In genomic region chr7:35729061-35729783, GRCh38 we compare ENCODE assay signal across 9 cellular contexts. TPM values are rescaled to one million over a fixed set of nuclear protein-coding genes. Genes with fewer than 3 reads are reported as not detected.
A peak's percentile ranks its signal among the peaks of the same experiment; 100 is the strongest.
DNase-seq lines count a peak whose midpoint lies in the region; ATAC-seq, FAIRE-seq and TF ChIP-seq lines count a peak whose summit lies in the region.
"Had no signal": no experiment of that assay in that cellular context is flagged by ENCODE, and none has a peak within 500 bp of the region (broad histone marks: within the 10 kb centered on the region; RNA-seq: fewer than 3 reads in every experiment).

No MANE protein-coding gene starts in this region.

- H3K27ac ChIP-seq in kidney (ENCODE audit: low read depth in 2 of 2, low read length in 2 of 2), result no peak overlapping the region

- POLR2A ChIA-PET in WTC11 (lab: Charles Lee), result no interaction called here

- H3K9me3 Mint-ChIP-seq in activated T-helper 2 cell treated with anti-CD3 and anti-CD28 coated beads, Interferon-gamma antibody, Interleukin-2, Interleukin-4, amounts not matched to agents 10 μg/mL and 5 μg/mL and 100 μg/mL, durations not matched to agents 14 hours and 24 hours and 36 hours, result no peaks in the 10 kb centered on the region
- H3K9me3 Mint-ChIP-seq in WTC11 (0 out of 2 replicates have a peak, but pooled peaks cover 3% of the 10 kb centered on the region), progenitor cell of endocrine pancreas (ENCODE audit: low read depth) (no peaks in the 10 kb centered on the region)

- H3K4me3 Mint-ChIP-seq in activated T-helper 2 cell treated with anti-CD3 and anti-CD28 coated beads, Interferon-gamma antibody, Interleukin-2, Interleukin-4, amounts not matched to agents 10 μg/mL and 5 μg/mL and 100 μg/mL, durations not matched to agents 14 hours and 24 hours and 36 hours (ENCODE audit: low read depth), result peak overlapping the region; percentile 3
- H3K4me3 Mint-ChIP-seq in WTC11, result no peak overlapping the region
- no peak overlapping the region for H3K4me3 Mint-ChIP-seq in progenitor cell of endocrine pancreas (ENCODE audit: low read depth)

- H3K36me3 Mint-ChIP-seq in activated T-helper 2 cell treated with anti-CD3 and anti-CD28 coated beads, Interferon-gamma antibody, Interleukin-2, Interleukin-4, amounts not matched to agents 10 μg/mL and 5 μg/mL and 100 μg/mL, durations not matched to agents 14 hours and 24 hours and 36 hours (ENCODE audit: low read depth), result no peaks in the 10 kb centered on the region
- H3K36me3 Mint-ChIP-seq in WTC11 (no peaks in the 10 kb centered on the region), progenitor cell of endocrine pancreas (ENCODE audit: insufficient read depth) (no peaks in the 10 kb centered on the region)

- intact Hi-C loops in activated T-helper 2 cell treated with anti-CD3 and anti-CD28 coated beads, Interferon-gamma antibody, Interleukin-2, Interleukin-4, amounts not matched to agents 10 μg/mL and 5 μg/mL and 100 μg/mL, durations not matched to agents 14 hours and 24 hours and 36 hours (cut with micrococcal nuclease), result loop anchor here (1.0 to 10.0 kb wide), 3 partner anchors 20 to 386 kb away; no protein-coding TSS in a partner anchor
- intact Hi-C loops in kidney (cut with DNase I), result no loop called here

- H3K27me3 Mint-ChIP-seq in activated T-helper 2 cell treated with anti-CD3 and anti-CD28 coated beads, Interferon-gamma antibody, Interleukin-2, Interleukin-4, amounts not matched to agents 10 μg/mL and 5 μg/mL and 100 μg/mL, durations not matched to agents 14 hours and 24 hours and 36 hours (ENCODE audit: low read depth), result peaks cover 15% of the 10 kb centered on the region
- H3K27me3 Mint-ChIP-seq in WTC11 (ENCODE audit: low read depth) (peaks cover 3% of the 10 kb centered on the region; the same call in 1 of the 2 replicates), progenitor cell of endocrine pancreas (no peaks in the 10 kb centered on the region)

- H3K4me1 ChIP-seq in kidney (ENCODE audit: control insufficient read depth in 1 of 2, insufficient read depth in 1 of 2, low read depth in 1 of 2, low read length in 2 of 2), result peaks cover 0 to 3% of the 10 kb centered on the region in 2 donors

- ATAC-seq in GM19467 (IDR thresholded peaks at IDR 0.05; ENCODE audit: unreplicated experiment) (peak; percentile 52), HG03520 (IDR thresholded peaks at IDR 0.05; ENCODE audit: unreplicated experiment) (peak; percentile 40), WTC11 (no peak)

- CTCF ChIA-PET in WTC11 (lab: Charles Lee), result no interaction called here

- no peaks in the 10 kb centered on the region for H3K36me3 ChIP-seq in kidney (ENCODE audit: control insufficient read depth in 1 of 2, insufficient read depth in 2 of 2, low read length in 2 of 2)

- H3K4me3 ChIP-seq in GM12864 (ENCODE audit: low read depth, low read length) (peak overlapping the region; percentile 41), kidney (ENCODE audit: low read length in 2 of 2) (no peak overlapping the region)

- DNase-seq in GM12864 (ENCODE audit: low read depth) (peak; percentile 95), WTC11 (ENCODE audit: low spot score) (no peak), kidney (no peak), progenitor cell of endocrine pancreas (ENCODE audit: low spot score, unreplicated experiment) (no peak)
- DNase-seq in activated T-helper 2 cell treated with anti-CD3 and anti-CD28 coated beads, Interferon-gamma antibody, Interleukin-2, Interleukin-4, amounts not matched to agents 10 μg/mL and 5 μg/mL and 100 μg/mL, durations not matched to agents 14 hours and 24 hours and 36 hours (ENCODE audit: low spot score), result no peak
- DNase-seq in stimulated activated CD4-positive, alpha-beta T cell treated with anti-CD3 and anti-CD28 coated beads, Interleukin-4, amount 100 ng/mL, for 48 hours (ENCODE audit: low read depth in 2 of 2), result peak; percentile 13 to 15

- H3K27ac Mint-ChIP-seq in activated T-helper 2 cell treated with anti-CD3 and anti-CD28 coated beads, Interferon-gamma antibody, Interleukin-2, Interleukin-4, amounts not matched to agents 10 μg/mL and 5 μg/mL and 100 μg/mL, durations not matched to agents 14 hours and 24 hours and 36 hours, result peak overlapping the region; percentile 47
- H3K27ac Mint-ChIP-seq in WTC11 (no peak overlapping the region), progenitor cell of endocrine pancreas (no peak overlapping the region)

- TF ChIP-seq CTCF in GM12864 (IDR thresholded peaks at IDR 0.05; ENCODE audit: low read depth, low read length, missing control alignments) (no peak), WTC11 (IDR thresholded peaks at IDR 0.05) (no peak), kidney (IDR thresholded peaks at IDR 0.05; ENCODE audit: borderline replicate concordance, extremely low read depth, insufficient read depth) (no peak), progenitor cell of endocrine pancreas (IDR thresholded peaks at IDR 0.05; ENCODE audit: unreplicated experiment) (no peak)

- H3K9ac ChIP-seq in kidney (ENCODE audit: low read length in 2 of 2), result no peak overlapping the region

- no peak for FAIRE-seq in kidney (lab: Jason Lieb, UNC)
- FAIRE-seq: colon had no signal

- peaks cover 45% of the 10 kb centered on the region for H3K4me1 Mint-ChIP-seq in activated T-helper 2 cell treated with anti-CD3 and anti-CD28 coated beads, Interferon-gamma antibody, Interleukin-2, Interleukin-4, amounts not matched to agents 10 μg/mL and 5 μg/mL and 100 μg/mL, durations not matched to agents 14 hours and 24 hours and 36 hours (ENCODE audit: low read depth)
- H3K4me1 Mint-ChIP-seq in WTC11, result peaks cover 6% of the 10 kb centered on the region
- H3K4me1 Mint-ChIP-seq in progenitor cell of endocrine pancreas (ENCODE audit: low read depth), result peaks cover 10% of the 10 kb centered on the region

- no peaks in the 10 kb centered on the region for H3K9me3 ChIP-seq in kidney (ENCODE audit: control insufficient read depth in 1 of 2, low read length in 2 of 2)

TF ChIP-seq in WTC11, 78 proteins besides CTCF, POLR2A, EP300 and RAD21:
- TF ChIP-seq, protein P1, sequence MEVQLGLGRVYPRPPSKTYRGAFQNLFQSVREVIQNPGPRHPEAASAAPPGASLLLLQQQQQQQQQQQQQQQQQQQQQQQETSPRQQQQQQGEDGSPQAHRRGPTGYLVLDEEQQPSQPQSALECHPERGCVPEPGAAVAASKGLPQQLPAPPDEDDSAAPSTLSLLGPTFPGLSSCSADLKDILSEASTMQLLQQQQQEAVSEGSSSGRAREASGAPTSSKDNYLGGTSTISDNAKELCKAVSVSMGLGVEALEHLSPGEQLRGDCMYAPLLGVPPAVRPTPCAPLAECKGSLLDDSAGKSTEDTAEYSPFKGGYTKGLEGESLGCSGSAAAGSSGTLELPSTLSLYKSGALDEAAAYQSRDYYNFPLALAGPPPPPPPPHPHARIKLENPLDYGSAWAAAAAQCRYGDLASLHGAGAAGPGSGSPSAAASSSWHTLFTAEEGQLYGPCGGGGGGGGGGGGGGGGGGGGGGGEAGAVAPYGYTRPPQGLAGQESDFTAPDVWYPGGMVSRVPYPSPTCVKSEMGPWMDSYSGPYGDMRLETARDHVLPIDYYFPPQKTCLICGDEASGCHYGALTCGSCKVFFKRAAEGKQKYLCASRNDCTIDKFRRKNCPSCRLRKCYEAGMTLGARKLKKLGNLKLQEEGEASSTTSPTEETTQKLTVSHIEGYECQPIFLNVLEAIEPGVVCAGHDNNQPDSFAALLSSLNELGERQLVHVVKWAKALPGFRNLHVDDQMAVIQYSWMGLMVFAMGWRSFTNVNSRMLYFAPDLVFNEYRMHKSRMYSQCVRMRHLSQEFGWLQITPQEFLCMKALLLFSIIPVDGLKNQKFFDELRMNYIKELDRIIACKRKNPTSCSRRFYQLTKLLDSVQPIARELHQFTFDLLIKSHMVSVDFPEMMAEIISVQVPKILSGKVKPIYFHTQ (CRISPR knock-in tag; IDR thresholded peaks at IDR 0.05), result no peak
- no peak for TF ChIP-seq CBFB (CRISPR knock-in tag; IDR thresholded peaks at IDR 0.05; ENCODE audit: low read depth)
- TF ChIP-seq GTF2I (CRISPR knock-in tag; conservative IDR thresholded peaks at IDR 0.05), result no peak
- no peak for TF ChIP-seq ATF3 (CRISPR knock-in tag; conservative IDR thresholded peaks at IDR 0.05)
- no peak for TF ChIP-seq PREB (CRISPR knock-in tag; IDR thresholded peaks at IDR 0.05; ENCODE audit: borderline replicate concordance)
TF ChIP-seq in WTC11: peak in this region for 0.

RNA-seq across cellular contexts. Expression of gene HERPUD2, which starts 34.3 kb away (rescaled TPM):
- total RNA-seq in activated T-helper 2 cell treated with anti-CD3 and anti-CD28 coated beads, Interferon-gamma antibody, Interleukin-2, Interleukin-4, amounts not matched to agents 10 μg/mL and 5 μg/mL and 100 μg/mL, durations not matched to agents 14 hours and 24 hours and 36 hours, result 24.9 and 25.8 TPM in 2 replicates
- total RNA-seq in WTC11 (2021) (15.5 to 18.5 TPM (median 16.2 TPM) in 3 replicates), kidney (28.9 TPM), progenitor cell of endocrine pancreas (37.4 and 39.1 TPM in 2 replicates)
- 10.0 TPM for polyA plus RNA-seq in kidney (ENCODE audit: insufficient read depth, low read depth, low replicate concordance)

Comparison
In these comparisons a context has a peak if more than half of its experiments do, and no peak if none do; other contexts are left out.
1. DNase-seq: peak in GM12864 (single experiment) and stimulated activated CD4-positive, alpha-beta T cell treated with anti-CD3 and anti-CD28 coated beads, Interleukin-4, amount 100 ng/mL, for 48 hours (2 of 2); none in activated T-helper 2 cell treated with anti-CD3 and anti-CD28 coated beads, Interferon-gamma antibody, Interleukin-2, Interleukin-4, amounts not matched to agents 10 μg/mL and 5 μg/mL and 100 μg/mL, durations not matched to agents 14 hours and 24 hours and 36 hours (single experiment), WTC11 (single experiment), kidney (single experiment) and progenitor cell of endocrine pancreas (single experiment).